ENCODE assay signal across 8 cellular contexts in genomic region chr7:74657692-74658170, GRCh38. TPM values are rescaled to one million over a fixed set of nuclear protein-coding genes. Genes with fewer than 3 reads are reported as not detected.
DNase-seq lines count a peak whose midpoint lies in the region; ATAC-seq and TF ChIP-seq lines count a peak whose summit lies in the region.

TSS of gene GTF2I (plus strand) at chr7:74657718. CDS start at chr7:74689129, 31,411 bp downstream.

- H3K36me3 ChIP-seq in SK-N-MC (ENCODE audit: insufficient read depth, low read length) (peaks cover 20% of the 10 kb centered on the region), thymus (ENCODE audit: control insufficient read depth, insufficient read depth) (peaks cover 7% of the 10 kb centered on the region)

- H3K27ac ChIP-seq in SK-N-MC (peak within 1 kb of the TSS; percentile 98), dorsolateral prefrontal cortex (peak within 1 kb of the TSS; percentile 96 to 100 (median 100)), thymus (ENCODE audit: low read depth) (peak within 1 kb of the TSS; percentile 98)

- under 1% methylated on average over 56 of the region's 56 CpGs for WGBS in thymus

- ATAC-seq in HG02885 (IDR thresholded peaks at IDR 0.05; ENCODE audit: poor library complexity, unreplicated experiment), result peak; percentile 11

- H3K9ac ChIP-seq in SK-N-MC (ENCODE audit: insufficient read length), result peak within 1 kb of the TSS; percentile 100

- TF ChIP-seq CTCF in dorsolateral prefrontal cortex (IDR thresholded peaks at IDR 0.05 in 54 of 56, conservative IDR thresholded peaks at IDR 0.05 in 2 of 56; ENCODE audit: low read depth in 1 of 56, partially characterized antibody in 56 of 56), result peak in 11 of 56 donors; percentile 1 to 56 (median 7)

- intact Hi-C loops in dorsolateral prefrontal cortex (cut with DNase I), result loop anchor here (2.0 to 10.0 kb wide), 5 partner anchors 23 to 240 kb away; partner anchors contain the start of gene GTF2IRD1 (in 1 of the 2)

- DNase-seq in NCI-H748 (lab: John Stamatoyannopoulos, UW; ENCODE audit: unreplicated experiment) (peak; percentile 77), NCI-H748 treated with DMSO at 0.1 percent for 48 hours (lab: John Stamatoyannopoulos, UW) (no peak), SK-N-MC (ENCODE audit: low read depth, low spot score) (no peak), dorsolateral prefrontal cortex (no peak), mesenteric fat pad (ENCODE audit: low spot score) (no peak)
- DNase-seq in NK-92 treated with Interleukin-12 subunit alpha and Interleukin-12 subunit beta, amount 100 ng/mL, for 24 hours (lab: John Stamatoyannopoulos, UW), result no peak

- no peaks in the 10 kb centered on the region for H3K27me3 ChIP-seq in dorsolateral prefrontal cortex
- no peaks in the 10 kb centered on the region for H3K27me3 ChIP-seq in thymus (ENCODE audit: control insufficient read depth, insufficient read depth)

- peak within 1 kb of the TSS; percentile 92 for H3K4me3 ChIP-seq in SK-N-MC
- peak within 1 kb of the TSS; percentile 63 to 100 (median 93) for H3K4me3 ChIP-seq in dorsolateral prefrontal cortex
- peak within 1 kb of the TSS; percentile 81 for H3K4me3 ChIP-seq in thymus (ENCODE audit: low read length)

- H3K9me3 ChIP-seq in SK-N-MC (ENCODE audit: low read depth, low read length), result no peaks in the 10 kb centered on the region
- no peaks in the 10 kb centered on the region for H3K9me3 ChIP-seq in thymus (ENCODE audit: control insufficient read depth)

- peaks cover 13% of the 10 kb centered on the region for H3K4me1 ChIP-seq in thymus (ENCODE audit: control insufficient read depth, insufficient read depth, low read length)

RNA-seq across cellular contexts. Expression of gene GTF2I, which starts in this region (rescaled TPM):
- total RNA-seq in dorsolateral prefrontal cortex (100 to 1,000 TPM; 214 to 370 (median 288) TPM), mesenteric fat pad (219 TPM)
- polyA plus RNA-seq in thymus, result 35.1 TPM
